Comparison of ENCODE assay signal across 2 cellular contexts in the genomic region with DNA sequence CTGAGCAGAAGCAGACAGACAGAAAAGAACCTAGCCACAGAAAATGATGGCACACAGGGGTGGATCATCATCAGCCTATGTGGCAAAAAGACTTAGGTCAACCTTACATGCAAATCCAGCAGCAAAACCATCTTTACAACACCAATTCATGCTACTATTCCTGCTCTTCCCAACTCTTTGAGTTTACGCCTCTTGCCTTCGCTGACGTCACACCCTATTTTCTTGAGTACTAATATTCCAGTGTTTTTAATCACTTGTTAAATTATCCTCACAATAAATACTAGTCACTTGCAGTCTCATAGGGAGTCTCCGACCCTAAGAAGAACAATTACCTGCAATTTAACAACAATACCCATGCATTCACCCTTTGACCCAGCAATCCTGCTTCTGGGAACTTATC.
TF ChIP-seq lines count a peak whose summit lies in the region.

No MANE protein-coding gene starts in this region.

TF ChIP-seq in A549, 52 proteins besides CTCF, POLR2A, EP300 and RAD21:
- TF ChIP-seq HOXB13 (CRISPR knock-in tag; IDR thresholded peaks at IDR 0.05; ENCODE audit: low read depth), result no peak
- no peak for TF ChIP-seq ZC3H11A (IDR thresholded peaks at IDR 0.05)
- no peak for TF ChIP-seq USF2 (IDR thresholded peaks at IDR 0.05)
- TF ChIP-seq HOXB5 (CRISPR knock-in tag; IDR thresholded peaks at IDR 0.05), result no peak
- no peak for TF ChIP-seq MAFK (IDR thresholded peaks at IDR 0.05; ENCODE audit: partially characterized antibody)
- no peak for TF ChIP-seq JUNB (IDR thresholded peaks at IDR 0.05)
- no peak for TF ChIP-seq MAZ (IDR thresholded peaks at IDR 0.05; ENCODE audit: borderline replicate concordance, low read depth, low read length)
- no peak for TF ChIP-seq SMC3 (IDR thresholded peaks at IDR 0.05)
TF ChIP-seq in A549: peak in this region for 0.

TF ChIP-seq in H1, 55 proteins besides CTCF, POLR2A, EP300 and RAD21:
- TF ChIP-seq CBX8 (IDR thresholded peaks at IDR 0.05; ENCODE audit: borderline replicate concordance, low read depth, low read length) (no peak), NANOG (IDR thresholded peaks at IDR 0.05; ENCODE audit: insufficient read depth, low read depth, low read length, poor library complexity, severe bottlenecking) (no peak), MAX (IDR thresholded peaks at IDR 0.05) (no peak), CEBPB (IDR thresholded peaks at IDR 0.05; ENCODE audit: low read depth, low read length) (no peak), JUN (IDR thresholded peaks at IDR 0.05; ENCODE audit: low read depth, low read length) (no peak), JUND (IDR thresholded peaks at IDR 0.05; ENCODE audit: low read length) (no peak), ASH2L (IDR thresholded peaks at IDR 0.05; ENCODE audit: low read length) (no peak), BRCA1 (IDR thresholded peaks at IDR 0.05; ENCODE audit: low read depth, low read length) (no peak), CHD2 (IDR thresholded peaks at IDR 0.05; ENCODE audit: low read length) (no peak), EZH2 (IDR thresholded peaks at IDR 0.05; ENCODE audit: low read depth, low read length, severe bottlenecking) (no peak)
- TF ChIP-seq, protein P1, sequence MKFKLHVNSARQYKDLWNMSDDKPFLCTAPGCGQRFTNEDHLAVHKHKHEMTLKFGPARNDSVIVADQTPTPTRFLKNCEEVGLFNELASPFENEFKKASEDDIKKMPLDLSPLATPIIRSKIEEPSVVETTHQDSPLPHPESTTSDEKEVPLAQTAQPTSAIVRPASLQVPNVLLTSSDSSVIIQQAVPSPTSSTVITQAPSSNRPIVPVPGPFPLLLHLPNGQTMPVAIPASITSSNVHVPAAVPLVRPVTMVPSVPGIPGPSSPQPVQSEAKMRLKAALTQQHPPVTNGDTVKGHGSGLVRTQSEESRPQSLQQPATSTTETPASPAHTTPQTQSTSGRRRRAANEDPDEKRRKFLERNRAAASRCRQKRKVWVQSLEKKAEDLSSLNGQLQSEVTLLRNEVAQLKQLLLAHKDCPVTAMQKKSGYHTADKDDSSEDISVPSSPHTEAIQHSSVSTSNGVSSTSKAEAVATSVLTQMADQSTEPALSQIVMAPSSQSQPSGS (IDR thresholded peaks at IDR 0.05; ENCODE audit: low read length), result no peak
TF ChIP-seq in H1: peak in this region for 0.
